18 cellular contexts compared by ENCODE assay signal in the genomic region with DNA sequence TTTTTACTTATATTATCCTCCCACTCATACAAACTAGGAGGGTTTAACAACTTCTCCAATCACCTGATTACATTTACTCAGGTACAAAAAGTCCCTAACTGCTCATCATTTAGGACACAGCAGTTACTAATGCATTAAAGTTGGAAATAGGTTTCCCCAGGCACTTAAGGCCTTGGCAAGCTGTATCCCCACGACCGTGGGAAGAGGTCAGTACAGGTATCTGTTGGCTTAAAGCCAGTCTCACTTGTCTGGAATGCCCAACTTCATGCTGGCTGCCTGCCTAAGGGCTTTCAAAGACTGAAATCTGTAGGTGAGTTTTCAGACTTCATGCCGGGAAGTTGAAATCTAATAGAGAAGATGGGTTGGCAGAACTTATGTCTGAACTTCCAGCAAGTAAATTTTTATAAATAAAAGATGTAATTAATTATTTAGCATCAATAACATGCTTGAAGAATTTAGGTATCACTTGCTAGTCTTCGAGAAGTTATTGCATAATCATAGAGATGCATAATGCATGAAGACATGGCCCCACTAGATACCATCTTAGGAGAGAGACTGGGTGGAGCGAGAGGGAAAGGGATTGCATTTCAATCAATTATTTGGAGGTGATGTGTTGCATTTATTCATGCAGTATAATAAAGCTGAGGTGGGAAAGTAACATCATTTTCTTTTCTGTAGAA. TPM values are rescaled to one million over a fixed set of nuclear protein-coding genes. Genes with fewer than 3 reads are reported as not detected.
DNase-seq lines count a peak whose midpoint lies in the region; ATAC-seq and TF ChIP-seq lines count a peak whose summit lies in the region.
"Had no signal": no experiment of that assay in that cellular context is flagged by ENCODE, and none has a peak within 500 bp of the region (broad histone marks: within the 10 kb centered on the region; RNA-seq: fewer than 3 reads in every experiment).

No MANE protein-coding gene starts in this region.

- H3K27me3 ChIP-seq in body of pancreas = no peaks in the 10 kb centered on the region
- no peaks in the 10 kb centered on the region for H3K27me3 ChIP-seq in kidney epithelial cell (ENCODE audit: control insufficient read depth, insufficient read depth, low read length)
- H3K27me3 ChIP-seq: cardiac muscle cell, right lobe of liver had no signal

- CTCF ChIA-PET in activated CD4-positive, alpha-beta T cell treated with anti-CD3 and anti-CD28 coated beads for 36 hours (lab: Charles Lee) = interaction anchor here (0.7 to 1.0 kb wide), 2 partner anchors 23 to 68 kb away, joined by 3 read pairs; no protein-coding TSS in a partner anchor

- peaks cover 2% of the 10 kb centered on the region for H3K27me3 Mint-ChIP-seq in activated CD4-positive, alpha-beta T cell treated with anti-CD3 and anti-CD28 coated beads for 36 hours

- no peaks in the 10 kb centered on the region for H3K9me3 Mint-ChIP-seq in activated CD4-positive, alpha-beta T cell treated with anti-CD3 and anti-CD28 coated beads for 36 hours (ENCODE audit: low read depth)
- H3K9me3 Mint-ChIP-seq: activated naive CD4-positive, alpha-beta T cell treated with anti-CD3 and anti-CD28 coated beads, Interleukin-2, amount 50 U/mL, for 24 hours had no signal

- H3K36me3 ChIP-seq in body of pancreas (replicated peaks in 1 of 2; ENCODE audit: insufficient read depth in 1 of 2, low read depth in 2 of 2) (no peaks in the 10 kb centered on the region), kidney epithelial cell (ENCODE audit: control insufficient read depth, insufficient read depth, low read length) (no peaks in the 10 kb centered on the region)
- H3K36me3 ChIP-seq: cardiac muscle cell, right lobe of liver, thoracic aorta had no signal

- POLR2A ChIA-PET in activated CD4-positive, alpha-beta T cell treated with anti-CD3 and anti-CD28 coated beads for 36 hours (lab: Charles Lee) = no interaction called here

- no peaks in the 10 kb centered on the region for H3K9me3 ChIP-seq in body of pancreas
- H3K9me3 ChIP-seq: right lobe of liver, thoracic aorta had no signal

- H3K27ac ChIP-seq in body of pancreas = peak overlapping the region; percentile 77 to 83 (median 82)
- peak overlapping the region; percentile 68 for H3K27ac ChIP-seq in substantia nigra (ENCODE audit: low read depth, low read length, poor library complexity, severe bottlenecking)
- H3K27ac ChIP-seq: 22Rv1, C4-2B, cardiac muscle cell, right lobe of liver, thoracic aorta had no signal

- H3K4me1 ChIP-seq in body of pancreas = peaks cover 61% of the 10 kb centered on the region
- H3K4me1 ChIP-seq: right lobe of liver had no signal

- H3K4me1 Mint-ChIP-seq in activated CD4-positive, alpha-beta T cell treated with anti-CD3 and anti-CD28 coated beads for 36 hours = no peaks in the 10 kb centered on the region
- H3K4me1 Mint-ChIP-seq: activated naive CD4-positive, alpha-beta T cell treated with anti-CD3 and anti-CD28 coated beads, Interleukin-2, amount 50 U/mL, for 24 hours had no signal

- H3K4me3 ChIP-seq in body of pancreas (no peak overlapping the region), kidney epithelial cell (ENCODE audit: low read depth, low read length) (no peak overlapping the region)
- H3K4me3 ChIP-seq: cardiac muscle cell, right lobe of liver, thoracic aorta had no signal

- no peak overlapping the region for H3K4me3 Mint-ChIP-seq in activated CD4-positive, alpha-beta T cell treated with anti-CD3 and anti-CD28 coated beads for 36 hours
- H3K4me3 Mint-ChIP-seq: activated naive CD4-positive, alpha-beta T cell treated with anti-CD3 and anti-CD28 coated beads, Interleukin-2, amount 50 U/mL, for 24 hours had no signal

- TF ChIP-seq POLR2A in body of pancreas (IDR thresholded peaks at IDR 0.05) = no peak

- intact Hi-C loops in body of pancreas (cut with DNase I) = no loop called here
- intact Hi-C loops in activated CD4-positive, alpha-beta T cell treated with anti-CD3 and anti-CD28 coated beads for 36 hours (cut with DNase I, micrococcal nuclease) = no loop called here

- ATAC-seq in body of pancreas (peak; percentile 86), HG03108 (IDR thresholded peaks at IDR 0.05; ENCODE audit: unreplicated experiment) (no peak)
- ATAC-seq in activated CD4-positive, alpha-beta T cell treated with anti-CD3 and anti-CD28 coated beads for 36 hours = no peak

- TF ChIP-seq CTCF in body of pancreas (IDR thresholded peaks at IDR 0.05) (no peak), kidney epithelial cell (IDR thresholded peaks at IDR 0.05; ENCODE audit: insufficient read depth, low read length, poor library complexity, severe bottlenecking) (no peak)

- DNase-seq in DMS53 (lab: John Stamatoyannopoulos, UW) = peak; percentile 53
- no peak for DNase-seq in DMS53 treated with DMSO at 0.1 percent for 48 hours (lab: John Stamatoyannopoulos, UW; ENCODE audit: unreplicated experiment)
- DNase-seq in body of pancreas = peak; percentile 77 to 89 (median 86)
- DNase-seq in kidney epithelial cell (ENCODE audit: low read depth) = peak; percentile 49
- peak in 1 of 49 donors; percentile 15 for DNase-seq in substantia nigra (lab: John Stamatoyannopoulos, UW)
- no peak for DNase-seq in dedifferentiated amniotic fluid mesenchymal stem cell (ENCODE audit: extremely low spot score)
- no peak for DNase-seq in activated CD4-positive, alpha-beta T cell treated with anti-CD3 and anti-CD28 coated beads for 36 hours
- DNase-seq: effector memory CD4-positive, alpha-beta T cell; NCI-H2107; SHP77; stimulated activated CD4-positive, alpha-beta T cell treated with anti-CD3 and anti-CD28 coated beads, Interleukin-2, amount 100 ng/mL, for 48 hours had no signal

- H3K36me3 Mint-ChIP-seq in activated CD4-positive, alpha-beta T cell treated with anti-CD3 and anti-CD28 coated beads for 36 hours (ENCODE audit: low read depth) = no peaks in the 10 kb centered on the region
- H3K36me3 Mint-ChIP-seq: activated naive CD4-positive, alpha-beta T cell treated with anti-CD3 and anti-CD28 coated beads, Interleukin-2, amount 50 U/mL, for 24 hours had no signal

- no peak overlapping the region for H3K27ac Mint-ChIP-seq in activated CD4-positive, alpha-beta T cell treated with anti-CD3 and anti-CD28 coated beads for 36 hours
- H3K27ac Mint-ChIP-seq: activated naive CD4-positive, alpha-beta T cell treated with anti-CD3 and anti-CD28 coated beads, Interleukin-2, amount 50 U/mL, for 24 hours had no signal

- 13 to 20% methylated on average over 5 of the region's 5 CpGs for WGBS in body of pancreas, 2 donors

RNA-seq across cellular contexts. Expression of a gene that starts 54.2 kb away (rescaled TPM):
- total RNA-seq in body of pancreas (10 to 100 TPM; 51.4 TPM), kidney epithelial cell (17.9 and 22.1 TPM in 2 replicates)
- total RNA-seq in activated CD4-positive, alpha-beta T cell treated with anti-CD3 and anti-CD28 coated beads for 36 hours = 1 to 10 TPM; 1.3 to 1.7 TPM

Comparison
In these comparisons a context has a peak if more than half of its experiments do, and no peak if none do; other contexts are left out.
1. DNase-seq: peak in DMS53 (single experiment), body of pancreas (4 of 4) and kidney epithelial cell (single experiment); none in DMS53 treated with DMSO at 0.1 percent for 48 hours (single experiment), dedifferentiated amniotic fluid mesenchymal stem cell (single experiment) and activated CD4-positive, alpha-beta T cell treated with anti-CD3 and anti-CD28 coated beads for 36 hours (single experiment).